Comparison of ENCODE assay signal across 10 cellular contexts in genomic region chr2:62293151-62293489, GRCh38.
DNase-seq lines count a peak whose midpoint lies in the region; ATAC-seq and TF ChIP-seq lines count a peak whose summit lies in the region.
"Had no signal": no experiment of that assay in that cellular context is flagged by ENCODE, and none has a peak within 500 bp of the region (broad histone marks: within the 10 kb centered on the region; RNA-seq: fewer than 3 reads in every experiment).

No MANE protein-coding gene starts in this region.

- TF ChIP-seq POLR2A in gastrocnemius medialis (IDR thresholded peaks at IDR 0.05) = no peak

- H3K9me3 Mint-ChIP-seq in Caco-2 (ENCODE audit: unreplicated experiment) = no peaks in the 10 kb centered on the region
- no peaks in the 10 kb centered on the region for H3K9me3 Mint-ChIP-seq in WTC11
- H3K9me3 Mint-ChIP-seq in activated CD8-positive, alpha-beta memory T cell treated with anti-CD3 and anti-CD28 coated beads, Interleukin-2, amount 10 ng/mL, durations not matched to agents 7 days and 5 days (ENCODE audit: low read depth) = no peaks in the 10 kb centered on the region

- H3K9me3 ChIP-seq in Caco-2 = no peaks in the 10 kb centered on the region
- H3K9me3 ChIP-seq in gastrocnemius medialis = no peaks in the 10 kb centered on the region

- H3K4me3 Mint-ChIP-seq in Caco-2 (ENCODE audit: unreplicated experiment) (no peak overlapping the region), WTC11 (no peak overlapping the region)
- H3K4me3 Mint-ChIP-seq in activated CD8-positive, alpha-beta memory T cell treated with anti-CD3 and anti-CD28 coated beads, Interleukin-2, amount 10 ng/mL, durations not matched to agents 7 days and 5 days = no peak overlapping the region

- H3K27me3 Mint-ChIP-seq in Caco-2 (ENCODE audit: insufficient read depth, unreplicated experiment) (no peaks in the 10 kb centered on the region), WTC11 (ENCODE audit: low read depth) (no peaks in the 10 kb centered on the region)
- no peaks in the 10 kb centered on the region for H3K27me3 Mint-ChIP-seq in activated CD8-positive, alpha-beta memory T cell treated with anti-CD3 and anti-CD28 coated beads, Interleukin-2, amount 10 ng/mL, durations not matched to agents 7 days and 5 days

- H3K27ac ChIP-seq in layer of hippocampus (ENCODE audit: low read depth, low read length) = peak overlapping the region; percentile 55
- peak overlapping the region; percentile 28 to 65 (median 46) for H3K27ac ChIP-seq in gastrocnemius medialis

- CTCF ChIA-PET in Caco-2 (lab: Charles Lee) = interaction anchor here (0.6 kb wide), 1 partner anchor 1743 kb away, joined by 3 read pairs; no protein-coding TSS in a partner anchor
- CTCF ChIA-PET in WTC11 (lab: Charles Lee) = interaction anchor here (0.9 to 1.1 kb wide), 3 partner anchors 16 to 119 kb away, joined by 3 read pairs; no protein-coding TSS in a partner anchor
- CTCF ChIA-PET in activated CD8-positive, alpha-beta memory T cell treated with anti-CD3 and anti-CD28 coated beads, Interleukin-2, amount 10 ng/mL, durations not matched to agents 7 days and 5 days (lab: Charles Lee) = interaction anchor here (1.1 kb wide), 1 partner anchor 9 kb away, joined by 3 read pairs; no protein-coding TSS in a partner anchor

- peak overlapping the region; percentile 78 for H3K27ac Mint-ChIP-seq in Caco-2 (ENCODE audit: unreplicated experiment)
- peak overlapping the region; percentile 63 for H3K27ac Mint-ChIP-seq in WTC11
- no peak overlapping the region for H3K27ac Mint-ChIP-seq in activated CD8-positive, alpha-beta memory T cell treated with anti-CD3 and anti-CD28 coated beads, Interleukin-2, amount 10 ng/mL, durations not matched to agents 7 days and 5 days

- POLR2A ChIA-PET in Caco-2 (lab: Charles Lee) = no interaction called here
- POLR2A ChIA-PET in WTC11 (lab: Charles Lee) = no interaction called here

- no peaks in the 10 kb centered on the region for H3K36me3 ChIP-seq in Caco-2 (ENCODE audit: control insufficient read depth, insufficient read depth, low read length)
- no peaks in the 10 kb centered on the region for H3K36me3 ChIP-seq in gastrocnemius medialis

- H3K4me1 Mint-ChIP-seq in Caco-2 (ENCODE audit: low read depth, unreplicated experiment) = peaks cover 23% of the 10 kb centered on the region
- peaks cover 29% of the 10 kb centered on the region for H3K4me1 Mint-ChIP-seq in WTC11
- peaks cover 4% of the 10 kb centered on the region for H3K4me1 Mint-ChIP-seq in activated CD8-positive, alpha-beta memory T cell treated with anti-CD3 and anti-CD28 coated beads, Interleukin-2, amount 10 ng/mL, durations not matched to agents 7 days and 5 days

- no peaks in the 10 kb centered on the region for H3K36me3 Mint-ChIP-seq in Caco-2 (ENCODE audit: insufficient read depth, unreplicated experiment)
- no peaks in the 10 kb centered on the region for H3K36me3 Mint-ChIP-seq in WTC11
- H3K36me3 Mint-ChIP-seq in activated CD8-positive, alpha-beta memory T cell treated with anti-CD3 and anti-CD28 coated beads, Interleukin-2, amount 10 ng/mL, durations not matched to agents 7 days and 5 days = no peaks in the 10 kb centered on the region

- DNase-seq in Caco-2 = no peak
- DNase-seq in WTC11 (ENCODE audit: low spot score) = no peak
- no peak for DNase-seq in gastrocnemius medialis
- DNase-seq in NCI-H748 treated with DMSO at 0.1 percent for 48 hours (lab: John Stamatoyannopoulos, UW) = no peak
- DNase-seq in activated CD8-positive, alpha-beta memory T cell treated with anti-CD3 and anti-CD28 coated beads, Interleukin-2, amount 10 ng/mL, durations not matched to agents 7 days and 5 days = no peak
- no peak for DNase-seq in NCI-H2196 treated with DMSO at 0.1 percent for 48 hours (lab: John Stamatoyannopoulos, UW; ENCODE audit: unreplicated experiment)
- DNase-seq: activated CD8-positive, alpha-beta memory T cell treated with anti-CD3 and anti-CD28 coated beads, Interleukin-2, amount 50 U/mL, for 4 hours had no signal

- H3K4me3 ChIP-seq in Caco-2 (ENCODE audit: low read depth, low read length) (no peak overlapping the region), gastrocnemius medialis (no peak overlapping the region)
- H3K4me3 ChIP-seq: skin epidermis had no signal

- no TSS peak for BruUV-seq in Caco-2 (replicated peaks; lab: Mats Ljungman, UMichigan)

- intact Hi-C loops in Caco-2 (cut with micrococcal nuclease; ENCODE audit: unreplicated experiment) = no loop called here
- intact Hi-C loops in gastrocnemius medialis (cut with DNase I; ENCODE audit: low total_unique reads) = no loop called here

- in situ Hi-C loops in gastrocnemius medialis (cut with MboI; ENCODE audit: low sequenced_read_pairs in 4 of 4) = no loop called here

- TF ChIP-seq CTCF in Caco-2 (IDR thresholded peaks at IDR 0.05; ENCODE audit: insufficient read depth in 1 of 2, low read depth in 1 of 2, low read length in 1 of 2, severe bottlenecking in 1 of 2, unreplicated experiment in 1 of 2) = no peak
- no peak for TF ChIP-seq CTCF in WTC11 (IDR thresholded peaks at IDR 0.05)
- no peak for TF ChIP-seq CTCF in gastrocnemius medialis (IDR thresholded peaks at IDR 0.05 in 4 of 5, conservative IDR thresholded peaks at IDR 0.05 in 1 of 5)

- H3K27me3 ChIP-seq in Caco-2 (replicated peaks; ENCODE audit: control insufficient read depth, insufficient read depth, low read length) = no peaks in the 10 kb centered on the region
- no peaks in the 10 kb centered on the region for H3K27me3 ChIP-seq in layer of hippocampus (ENCODE audit: control insufficient read depth, insufficient read depth, low read length)
- no peaks in the 10 kb centered on the region for H3K27me3 ChIP-seq in gastrocnemius medialis

- ATAC-seq in WTC11 (no peak), gastrocnemius medialis (no peak), HG03571 (IDR thresholded peaks at IDR 0.05; ENCODE audit: unreplicated experiment) (no peak)
- ATAC-seq in activated CD8-positive, alpha-beta memory T cell treated with anti-CD3 and anti-CD28 coated beads, Interleukin-2, amount 10 ng/mL, durations not matched to agents 7 days and 5 days = no peak

- H3K4me1 ChIP-seq in Caco-2 (peaks cover 34% of the 10 kb centered on the region), gastrocnemius medialis (peaks cover 25 to 28% of the 10 kb centered on the region in 2 donors)

TF ChIP-seq in WTC11, 78 proteins besides CTCF, POLR2A, EP300 and RAD21:
- TF ChIP-seq NFE2L1 (CRISPR knock-in tag; IDR thresholded peaks at IDR 0.05) (no peak), ZBTB43 (CRISPR knock-in tag; IDR thresholded peaks at IDR 0.05) (no peak), GABPB1 (CRISPR knock-in tag; IDR thresholded peaks at IDR 0.05) (no peak), ATF1 (CRISPR knock-in tag; IDR thresholded peaks at IDR 0.05) (no peak), ZNF232 (CRISPR knock-in tag; IDR thresholded peaks at IDR 0.05) (no peak), MXD4 (CRISPR knock-in tag; IDR thresholded peaks at IDR 0.05; ENCODE audit: borderline replicate concordance) (no peak), PRRX2 (CRISPR knock-in tag; IDR thresholded peaks at IDR 0.05) (no peak), ZBTB21 (CRISPR knock-in tag; IDR thresholded peaks at IDR 0.05; ENCODE audit: borderline replicate concordance) (no peak), CBFB (CRISPR knock-in tag; IDR thresholded peaks at IDR 0.05; ENCODE audit: low read depth) (no peak), CREM (CRISPR knock-in tag; IDR thresholded peaks at IDR 0.05) (no peak), ZNF532 (CRISPR knock-in tag; IDR thresholded peaks at IDR 0.05; ENCODE audit: borderline replicate concordance) (no peak), JUN (CRISPR knock-in tag; IDR thresholded peaks at IDR 0.05) (no peak), ZNF317 (CRISPR knock-in tag; IDR thresholded peaks at IDR 0.05; ENCODE audit: borderline replicate concordance, low read depth) (no peak)
